Comparison of ENCODE assay signal across 24 cellular contexts in the genomic region with DNA sequence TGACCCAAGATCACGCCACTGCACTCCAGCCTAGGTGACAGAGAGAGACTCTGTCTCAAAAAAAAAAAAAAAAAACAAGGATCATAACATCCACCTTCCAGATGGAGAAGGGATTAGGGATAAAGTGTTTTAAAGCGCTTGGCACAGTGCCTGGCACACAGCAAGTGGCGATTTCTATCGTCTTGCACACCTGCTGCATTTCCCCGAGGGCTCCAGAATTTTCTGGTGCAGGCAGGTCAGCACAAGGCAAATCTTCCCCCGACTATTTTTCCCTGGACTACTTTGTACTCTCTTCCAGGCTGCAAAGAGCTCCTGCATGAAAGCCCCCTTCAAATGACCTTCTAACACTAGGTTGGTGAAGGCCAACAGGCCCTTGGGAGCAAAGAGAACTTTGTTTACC. TPM values are rescaled to one million over a fixed set of nuclear protein-coding genes. Genes with fewer than 3 reads are reported as not detected.
DNase-seq lines count a peak whose midpoint lies in the region; ATAC-seq and TF ChIP-seq lines count a peak whose summit lies in the region.
"Had no signal": no experiment of that assay in that cellular context is flagged by ENCODE, and none has a peak within 500 bp of the region (broad histone marks: within the 10 kb centered on the region; RNA-seq: fewer than 3 reads in every experiment).

No MANE protein-coding gene starts in this region.

- H2BK5ac ChIP-seq in mesenchymal stem cell (ENCODE audit: low read depth, low read length, poor library complexity, severe bottlenecking): no peak overlapping the region

- H3K36me3 ChIP-seq in SK-N-SH (replicated peaks in 1 of 2; ENCODE audit: control insufficient read depth in 1 of 2, insufficient read depth in 2 of 2, low read length in 1 of 2) (peaks cover 0 to under 1% of the 10 kb centered on the region in 2 experiments), RWPE2 (ENCODE audit: low read depth) (no peaks in the 10 kb centered on the region), mesenchymal stem cell (ENCODE audit: control insufficient read depth in 1 of 2, insufficient read depth in 2 of 2, low read depth in 1 of 2, low read length in 2 of 2) (no peaks in the 10 kb centered on the region), transverse colon (no peaks in the 10 kb centered on the region), mammary epithelial cell (ENCODE audit: insufficient read depth, low read length) (no peaks in the 10 kb centered on the region)
- H3K36me3 ChIP-seq: esophagus squamous epithelium, MG63, stomach, upper lobe of left lung had no signal

- no peak overlapping the region for H2BK120ac ChIP-seq in mesenchymal stem cell (ENCODE audit: low read depth, low read length)

- peaks cover 57% of the 10 kb centered on the region for H3F3A ChIP-seq in SK-N-SH (replicated peaks; ENCODE audit: insufficient read depth)

- H4K20me1 ChIP-seq in SK-N-SH (ENCODE audit: insufficient read depth) (no peaks in the 10 kb centered on the region), mammary epithelial cell (ENCODE audit: insufficient read depth, low read length) (no peaks in the 10 kb centered on the region)

- H3K27ac ChIP-seq in SK-N-SH (ENCODE audit: low read depth in 2 of 2, low read length in 1 of 2) (peak overlapping the region in 1 of 2 experiments; percentile 93; a peak in 3 of 4 replicates), RWPE2 (ENCODE audit: poor library complexity, severe bottlenecking) (peak overlapping the region; percentile 99), mesenchymal stem cell (ENCODE audit: low read length, poor library complexity, severe bottlenecking) (peak overlapping the region; percentile 95), transverse colon (peak overlapping the region in 2 of 4 donors; percentile 27 to 44), mammary epithelial cell (ENCODE audit: insufficient read depth, low read depth, low read length) (no peak overlapping the region)
- H3K27ac ChIP-seq: esophagus squamous epithelium, SK-N-MC, stomach, upper lobe of left lung, VCaP had no signal

- H3K9me2 ChIP-seq in SK-N-SH: no peaks in the 10 kb centered on the region

- no peak overlapping the region for H2BK15ac ChIP-seq in mesenchymal stem cell (ENCODE audit: low read depth, poor library complexity, severe bottlenecking)

- H3K79me2 ChIP-seq in SK-N-SH (ENCODE audit: insufficient read depth) (peaks cover 77% of the 10 kb centered on the region), mammary epithelial cell (ENCODE audit: insufficient read depth, low read length) (peaks cover 81% of the 10 kb centered on the region)

- H2AK5ac ChIP-seq in mesenchymal stem cell (ENCODE audit: low read length, severe bottlenecking): peak overlapping the region; percentile 71

- H3K9me3 ChIP-seq in SK-N-SH: no peaks in the 10 kb centered on the region
- H3K9me3 ChIP-seq in RWPE2 (ENCODE audit: severe bottlenecking): no peaks in the 10 kb centered on the region
- no peaks in the 10 kb centered on the region for H3K9me3 ChIP-seq in mesenchymal stem cell (ENCODE audit: control insufficient read depth, low read length)
- H3K9me3 ChIP-seq in transverse colon: no peaks in the 10 kb centered on the region
- no peaks in the 10 kb centered on the region for H3K9me3 ChIP-seq in mammary epithelial cell (replicated peaks; ENCODE audit: insufficient read depth, low read length)
- H3K9me3 ChIP-seq: esophagus squamous epithelium, MG63, stomach, upper lobe of left lung had no signal

- dilution Hi-C loops in mammary epithelial cell (cut with HindIII; ENCODE audit: low sequenced_read_pairs): no loop called here

- H3K4me1 ChIP-seq in SK-N-SH (ENCODE audit: control insufficient read depth in 1 of 2, insufficient read depth in 2 of 2, low read depth in 1 of 2, low read length in 1 of 2): peaks cover 7 to 47% of the 10 kb centered on the region in 2 experiments; a peak in 3 of 4 replicates
- peaks cover 76% of the 10 kb centered on the region for H3K4me1 ChIP-seq in RWPE2 (ENCODE audit: insufficient read depth, poor library complexity, severe bottlenecking)
- peaks cover 19% of the 10 kb centered on the region for H3K4me1 ChIP-seq in mesenchymal stem cell (ENCODE audit: control insufficient read depth, insufficient read depth, low read depth, low read length)
- peaks cover 4 to 29% (median 26%) of the 10 kb centered on the region in 4 donors for H3K4me1 ChIP-seq in transverse colon
- H3K4me1 ChIP-seq in mammary epithelial cell (ENCODE audit: insufficient read depth, low read length): peaks cover 63% of the 10 kb centered on the region

- H3K23ac ChIP-seq in mesenchymal stem cell (ENCODE audit: low read length in 2 of 2): peak overlapping the region in 1 of 2 experiments; percentile 50

- no TSS peak for BruUV-seq in mammary epithelial cell (replicated peaks; lab: Mats Ljungman, UMichigan)

- no peak overlapping the region for H3K4me3 ChIP-seq in SK-N-SH (ENCODE audit: low read depth in 2 of 2, low read length in 1 of 2)
- H3K4me3 ChIP-seq in RWPE2 (ENCODE audit: severe bottlenecking): no peak overlapping the region
- no peak overlapping the region for H3K4me3 ChIP-seq in mesenchymal stem cell (ENCODE audit: insufficient read depth in 1 of 2, low read depth in 1 of 2, low read length in 2 of 2)
- H3K4me3 ChIP-seq in transverse colon: no peak overlapping the region
- H3K4me3 ChIP-seq in mammary epithelial cell (replicated peaks in 1 of 3; ENCODE audit: insufficient read depth in 1 of 3, low read depth in 2 of 3, low read length in 3 of 3): no peak overlapping the region
- H3K4me3 ChIP-seq: esophagus squamous epithelium, lung, MG63, SK-N-MC, stomach, upper lobe of left lung had no signal

- no peak overlapping the region for H2AFZ ChIP-seq in SK-N-SH (ENCODE audit: low read depth)
- H2AFZ ChIP-seq in mesenchymal stem cell (ENCODE audit: low read depth, low read length): no peak overlapping the region
- H2AFZ ChIP-seq in mammary epithelial cell (ENCODE audit: low read depth, low read length): no peak overlapping the region

- no peak for TF ChIP-seq CTCF in SK-N-SH (IDR thresholded peaks at IDR 0.05)
- no peak for TF ChIP-seq CTCF in RWPE2 (IDR thresholded peaks at IDR 0.05; ENCODE audit: poor library complexity, severe bottlenecking)
- no peak for TF ChIP-seq CTCF in transverse colon (IDR thresholded peaks at IDR 0.05)
- no peak for TF ChIP-seq CTCF in mammary epithelial cell (conservative IDR thresholded peaks at IDR 0.05 in 1 of 2, IDR thresholded peaks at IDR 0.05 in 1 of 2; ENCODE audit: extremely low read depth in 1 of 2, insufficient read depth in 1 of 2, low read depth in 1 of 2, low read length in 2 of 2)
- TF ChIP-seq CTCF in GM10248 (IDR thresholded peaks at IDR 0.05; ENCODE audit: control extremely low read depth, extremely low read depth, low read depth, missing control alignments): no peak

- H3K18ac ChIP-seq in mesenchymal stem cell (ENCODE audit: low read depth in 1 of 2, low read length in 2 of 2): peak overlapping the region; percentile 47 to 60

- no peak for TF ChIP-seq RAD21 in SK-N-SH (IDR thresholded peaks at IDR 0.05; ENCODE audit: low read length)

- 86% methylated on average over 6 of the region's 6 CpGs for WGBS in SK-N-SH (ENCODE audit: low lambda C conversion rate)
- WGBS in mesenchymal stem cell: 95% methylated on average over 5 of the region's 6 CpGs
- WGBS in transverse colon (ENCODE audit: low coverage in 1 of 2), 2 donors: 49% methylated on average over 6 of the region's 6 CpGs; no CpG with 5 or more reads in 1 of the 2 donors
- 58% methylated on average over 6 of the region's 6 CpGs for WGBS in mammary epithelial cell (ENCODE audit: low coverage, missing lambda C conversion rate)

- ATAC-seq in SK-N-SH treated with all-trans-retinoic acid at 6 μM for 48 hours (no peak), RWPE2 (ENCODE audit: low read depth) (no peak)
- ATAC-seq: activated T-helper 17 cell treated with anti-CD3 and anti-CD28 coated beads, Interleukin-2, amount 50 U/mL, for 72 hours had no signal

- no peak for TF ChIP-seq EP300 in SK-N-SH (IDR thresholded peaks at IDR 0.05; ENCODE audit: borderline replicate concordance in 1 of 2, low read depth in 1 of 2, low read length in 1 of 2)
- TF ChIP-seq EP300 in transverse colon (IDR thresholded peaks at IDR 0.05; ENCODE audit: low read depth): no peak

- no peak overlapping the region for H4K8ac ChIP-seq in mesenchymal stem cell (ENCODE audit: low read length)

- TF ChIP-seq POLR2A in transverse colon (IDR thresholded peaks at IDR 0.05): no peak

- no peak overlapping the region for H4K91ac ChIP-seq in mesenchymal stem cell (ENCODE audit: low read length)

- H3K14ac ChIP-seq in mesenchymal stem cell (ENCODE audit: low read length in 2 of 2): no peak overlapping the region

- no peak overlapping the region for H3K4ac ChIP-seq in mesenchymal stem cell (ENCODE audit: low read depth in 1 of 2, low read length in 2 of 2)

- no peak overlapping the region for H3K9ac ChIP-seq in SK-N-SH
- H3K9ac ChIP-seq in mesenchymal stem cell (ENCODE audit: low read length): no peak overlapping the region
- no peak overlapping the region for H3K9ac ChIP-seq in mammary epithelial cell (ENCODE audit: insufficient read depth, low read length)

- DNase-seq in SK-N-SH: no peak
- no peak for DNase-seq in RWPE2 (ENCODE audit: low spot score)
- no peak for DNase-seq in mesenchymal stem cell
- DNase-seq in transverse colon: peak; percentile 48
- no peak for DNase-seq in mammary epithelial cell
- no peak for DNase-seq in GM10248 (ENCODE audit: extremely low spot score)
- no peak for DNase-seq in RKO (ENCODE audit: low spot score)
- DNase-seq: activated CD4-positive, alpha-beta T cell treated with anti-CD3 and anti-CD28 coated beads, Interleukin-2, amount 50 U/mL, for 1 hour; activated CD8-positive, alpha-beta memory T cell treated with anti-CD3 and anti-CD28 coated beads, Interleukin-2, amount 50 U/mL, for 4 hours; activated naive CD8-positive, alpha-beta T cell treated with anti-CD3 and anti-CD28 coated beads for 36 hours; COR-L47; effector CD8-positive, alpha-beta T cell; esophagus squamous epithelium; islet precursor cell; NCI-H1436; retina; stomach; upper lobe of left lung had no signal

- in situ Hi-C loops in transverse colon (cut with MboI; ENCODE audit: low pct_ligation_motif_present in 1 of 4, low pct_unique_long_range_greater_than_20kb in 1 of 4, low sequenced_read_pairs in 3 of 4): no loop called here
- in situ Hi-C loops in mammary epithelial cell (cut with MboI; ENCODE audit: low sequenced_read_pairs in 2 of 2): no loop called here

- no peak overlapping the region for H2BK12ac ChIP-seq in mesenchymal stem cell (ENCODE audit: low read length in 2 of 2)

- peaks cover 2% of the 10 kb centered on the region for H3K79me1 ChIP-seq in mesenchymal stem cell (replicated peaks; ENCODE audit: low read length, poor library complexity, severe bottlenecking)

- CTCF ChIA-PET in SK-N-SH (lab: Yijun Ruan, JAX) (no interaction called here), mammary epithelial cell (lab: Charles Lee; ENCODE audit: low non-redundant PET) (no interaction called here), GM10248 (lab: Yijun Ruan, JAX) (no interaction called here)

- POLR2A ChIA-PET in SK-N-SH (lab: Yijun Ruan, JAX) (no interaction called here), GM10248 (lab: Yijun Ruan, JAX) (no interaction called here)

- H3K27me3 ChIP-seq in SK-N-SH (ENCODE audit: insufficient read depth): no peaks in the 10 kb centered on the region
- H3K27me3 ChIP-seq in RWPE2 (ENCODE audit: insufficient read depth, poor library complexity, severe bottlenecking): no peaks in the 10 kb centered on the region
- no peaks in the 10 kb centered on the region for H3K27me3 ChIP-seq in mesenchymal stem cell (ENCODE audit: control insufficient read depth in 1 of 2, insufficient read depth in 1 of 2, low read length in 2 of 2)
- H3K27me3 ChIP-seq in transverse colon: no peaks in the 10 kb centered on the region
- H3K27me3 ChIP-seq in mammary epithelial cell (ENCODE audit: insufficient read depth, low read length): no peaks in the 10 kb centered on the region
- H3K27me3 ChIP-seq: esophagus squamous epithelium, MG63, stomach, upper lobe of left lung had no signal

- intact Hi-C loops in transverse colon (cut with DNase I; ENCODE audit: low total_unique reads): no loop called here
- intact Hi-C loops in mammary epithelial cell (cut with micrococcal nuclease): loop anchor here (1.0 kb wide), 1 partner anchor 14 kb away; no protein-coding TSS in a partner anchor

- H3K4me2 ChIP-seq in SK-N-SH (peak overlapping the region; percentile 61; the same call in 1 of the 2 replicates), mesenchymal stem cell (ENCODE audit: low read length, poor library complexity, severe bottlenecking) (no peak overlapping the region), mammary epithelial cell (ENCODE audit: insufficient read depth, low read depth, low read length) (no peak overlapping the region)

RNA-seq across cellular contexts. Expression of gene APBB2, which starts 57.3 kb away (rescaled TPM):
- polyA plus RNA-seq in SK-N-SH (2012; rRNA removed) (49.8 and 56.6 TPM in 2 replicates), mammary epithelial cell (60.8 TPM)
- 42.3 and 54.5 TPM in 2 replicates for polyA plus RNA-seq in SK-N-SH (2012; cell fraction: cytosol; rRNA removed)
- polyA plus RNA-seq in SK-N-SH (2012; cell fraction: nucleus; rRNA removed): 71.4 and 112 TPM in 2 replicates
- polyA plus RNA-seq in mesenchymal stem cell (2013, experiment 1 of 2): 22.6 TPM
- 22.6 TPM for polyA plus RNA-seq in mesenchymal stem cell (2013, experiment 2 of 2)
- total RNA-seq in transverse colon (100 to 1,000 TPM in 2 of 4 donors, 10 to 100 TPM in 2; 37.1 to 138 (median 90.1) TPM), mammary epithelial cell (10 to 100 TPM; 75.8 to 81.7 TPM)
- polyA minus RNA-seq in mammary epithelial cell: 74.3 TPM
